In the genomic region with DNA sequence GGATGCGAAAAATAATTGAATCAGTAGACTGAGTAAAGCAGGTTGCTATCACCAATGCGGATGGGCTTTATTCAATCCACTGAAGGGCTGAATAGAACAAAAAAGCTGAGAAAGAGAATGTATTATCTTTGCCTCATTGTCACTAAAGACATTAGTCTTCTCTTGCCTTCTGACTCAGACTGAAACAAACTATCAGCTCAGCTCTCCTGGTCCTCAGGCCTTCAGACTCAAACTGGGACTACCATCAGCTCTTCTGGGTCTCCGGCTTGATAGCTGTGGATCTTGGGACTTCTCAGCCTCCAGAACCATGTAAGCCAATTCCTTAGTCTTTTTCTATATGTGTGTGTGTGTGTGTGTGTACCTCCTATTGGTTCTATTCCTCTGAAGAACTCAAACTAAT, we compare ENCODE assay signal across 24 cellular contexts. TPM values are rescaled to one million over a fixed set of nuclear protein-coding genes. Genes with fewer than 3 reads are reported as not detected.
DNase-seq lines count a peak whose midpoint lies in the region; ATAC-seq, FAIRE-seq and TF ChIP-seq lines count a peak whose summit lies in the region.
"Had no signal": no experiment of that assay in that cellular context is flagged by ENCODE, and none has a peak within 500 bp of the region (broad histone marks: within the 10 kb centered on the region; RNA-seq: fewer than 3 reads in every experiment).

No MANE protein-coding gene starts in this region.

- H3K4me1 ChIP-seq in kidney (ENCODE audit: control insufficient read depth in 1 of 2, insufficient read depth in 1 of 2, low read depth in 1 of 2, low read length in 2 of 2), result no peaks in the 10 kb centered on the region
- H3K4me1 ChIP-seq: adrenal gland, tibial artery had no signal

- no peaks in the 10 kb centered on the region for H3K27me3 Mint-ChIP-seq in activated B cell treated with CpG ODN at 0.5 μM for 24 hours
- H3K27me3 Mint-ChIP-seq: CD4-positive, alpha-beta memory T cell; naive thymus-derived CD4-positive, alpha-beta T cell had no signal

- intact Hi-C loops in activated B cell treated with CpG ODN at 0.5 μM for 24 hours (cut with micrococcal nuclease) (loop anchor here (1.0 kb wide), 2 partner anchors 9 kb away; no protein-coding TSS in a partner anchor), kidney (cut with DNase I) (no loop called here)

- H3K9me3 ChIP-seq in kidney (ENCODE audit: control insufficient read depth in 1 of 2, low read length in 2 of 2), result no peaks in the 10 kb centered on the region
- H3K9me3 ChIP-seq: adrenal gland, tibial artery had no signal

- H3K4me1 Mint-ChIP-seq in activated B cell treated with CpG ODN at 0.5 μM for 24 hours, result peaks cover 31% of the 10 kb centered on the region

- H3K27ac ChIP-seq in kidney (ENCODE audit: low read depth in 2 of 2, low read length in 2 of 2), result no peak overlapping the region
- H3K27ac ChIP-seq: adrenal gland, hepatocyte, tibial artery had no signal

- H3K9me3 Mint-ChIP-seq in activated B cell treated with CpG ODN at 0.5 μM for 24 hours, result no peaks in the 10 kb centered on the region
- H3K9me3 Mint-ChIP-seq: CD4-positive, alpha-beta memory T cell; naive thymus-derived CD4-positive, alpha-beta T cell had no signal

- peaks cover 5 to 19% of the 10 kb centered on the region in 2 donors for H3K36me3 ChIP-seq in kidney (ENCODE audit: control insufficient read depth in 1 of 2, insufficient read depth in 2 of 2, low read length in 2 of 2)

- POLR2A ChIA-PET in activated B cell treated with CpG ODN at 0.5 μM for 24 hours (lab: Charles Lee), result interaction anchor here (0.9 kb wide), 2 partner anchors 13 to 84 kb away, joined by 3 to 6 read pairs; no protein-coding TSS in a partner anchor

- H3K36me3 Mint-ChIP-seq in activated B cell treated with CpG ODN at 0.5 μM for 24 hours (ENCODE audit: low read depth), result peaks cover 68% of the 10 kb centered on the region

- H3K4me3 ChIP-seq in kidney (ENCODE audit: low read length in 2 of 2), result no peak overlapping the region
- H3K4me3 ChIP-seq: adrenal gland, hepatocyte, tibial artery had no signal

- peak overlapping the region; percentile 54 for H3K27ac Mint-ChIP-seq in activated B cell treated with CpG ODN at 0.5 μM for 24 hours
- H3K27ac Mint-ChIP-seq: CD4-positive, alpha-beta memory T cell had no signal

- no peak for DNase-seq in activated B cell treated with CpG ODN at 0.5 μM for 24 hours
- DNase-seq in MV-4-11 (lab: John Stamatoyannopoulos, UW), result no peak
- no peak for DNase-seq in cerebellum (ENCODE audit: low spot score)
- DNase-seq in kidney, result no peak
- DNase-seq: activated effector memory CD4-positive, alpha-beta T cell treated with Interleukin-2 at 50 U/mL for 16 hours; adrenal gland; CD4-positive, alpha-beta memory T cell; dermis blood vessel endothelial cell; DMS79 treated with DMSO at 0.1 percent for 48 hours; foreskin fibroblast; naive thymus-derived CD4-positive, alpha-beta T cell; NCI-H1417 treated with DMSO at 0.1 percent for 48 hours; NCI-H524 treated with DMSO at 0.1 percent for 48 hours; stimulated activated naive CD4-positive, alpha-beta T cell treated with Interleukin-2 at 50 U/mL for 16 hours; tibial artery had no signal

- FAIRE-seq in kidney (lab: Jason Lieb, UNC), result no peak
- FAIRE-seq: bronchial epithelial cell, H1 had no signal

- no peak overlapping the region for H3K9ac ChIP-seq in kidney (ENCODE audit: low read length in 2 of 2)

- CTCF ChIA-PET in activated B cell treated with CpG ODN at 0.5 μM for 24 hours (lab: Charles Lee), result no interaction called here

- TF ChIP-seq CTCF in activated B cell treated with CpG ODN at 0.5 μM for 24 hours (IDR thresholded peaks at IDR 0.05) (no peak), kidney (IDR thresholded peaks at IDR 0.05; ENCODE audit: borderline replicate concordance, extremely low read depth, insufficient read depth) (no peak)

- H3K4me3 Mint-ChIP-seq in activated B cell treated with CpG ODN at 0.5 μM for 24 hours, result no peak overlapping the region
- H3K4me3 Mint-ChIP-seq: CD4-positive, alpha-beta memory T cell; naive thymus-derived CD4-positive, alpha-beta T cell had no signal

- ATAC-seq in GM18511 (IDR thresholded peaks at IDR 0.05; ENCODE audit: unreplicated experiment), result peak; percentile 57
- peak; percentile 43 for ATAC-seq in GM21381 (IDR thresholded peaks at IDR 0.05; ENCODE audit: unreplicated experiment)
- peak; percentile 38 for ATAC-seq in HG03025 (IDR thresholded peaks at IDR 0.05; ENCODE audit: low FRiP score, unreplicated experiment)
- no peak for ATAC-seq in activated B cell treated with CpG ODN at 0.5 μM for 24 hours (ENCODE audit: low read depth)
- no peak for ATAC-seq in GM21576 (IDR thresholded peaks at IDR 0.05; ENCODE audit: unreplicated experiment)
- ATAC-seq: naive thymus-derived CD4-positive, alpha-beta T cell; Right ventricle myocardium inferior; sciatic nerve had no signal

RNA-seq across cellular contexts. Expression of a gene that starts 12.6 kb away (rescaled TPM):
- 63.2 and 64.9 TPM in 2 replicates for total RNA-seq in activated B cell treated with CpG ODN at 0.5 μM for 24 hours
- total RNA-seq in cerebellum, result 47.1 TPM
- total RNA-seq in kidney, result 70.4 TPM
- polyA plus RNA-seq in kidney (ENCODE audit: insufficient read depth, low read depth, low replicate concordance), result 64.0 TPM

Comparison
In these comparisons a context has a peak if more than half of its experiments do, and no peak if none do; other contexts are left out.
1. ATAC-seq: peak in GM18511 (single experiment), GM21381 (single experiment) and HG03025 (single experiment); none in activated B cell treated with CpG ODN at 0.5 μM for 24 hours (single experiment) and GM21576 (single experiment).